ENCODE assay signal across 25 cellular contexts in the genomic region with DNA sequence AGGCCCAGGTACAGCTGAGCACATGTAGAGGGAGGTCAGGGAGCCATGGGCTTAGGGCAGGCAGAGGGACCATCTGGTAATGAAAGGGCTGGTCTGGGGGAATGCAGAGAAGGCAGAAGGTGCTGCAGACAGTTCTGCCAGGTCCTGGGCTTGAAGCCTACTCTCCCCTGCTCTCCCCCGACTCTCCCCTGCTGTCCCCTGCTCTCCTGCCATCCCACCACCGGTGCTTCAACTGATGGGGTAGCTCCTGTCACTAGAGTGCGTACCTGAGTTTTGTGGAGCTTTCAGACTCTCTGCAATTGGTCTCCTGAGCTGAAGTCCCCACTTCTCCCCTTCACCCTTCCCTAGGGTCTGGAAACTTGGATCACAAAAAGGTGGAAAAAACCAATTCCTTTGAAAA. TPM values are rescaled to one million over a fixed set of nuclear protein-coding genes. Genes with fewer than 3 reads are reported as not detected.
DNase-seq lines count a peak whose midpoint lies in the region; ATAC-seq, FAIRE-seq and TF ChIP-seq lines count a peak whose summit lies in the region.
"Had no signal": no experiment of that assay in that cellular context is flagged by ENCODE, and none has a peak within 500 bp of the region (broad histone marks: within the 10 kb centered on the region; RNA-seq: fewer than 3 reads in every experiment).

No MANE protein-coding gene starts in this region.

- H3K9me3 Mint-ChIP-seq in WTC11 (no peaks in the 10 kb centered on the region), neural progenitor cell (no peaks in the 10 kb centered on the region)
- no peaks in the 10 kb centered on the region for H3K9me3 Mint-ChIP-seq in CD8-positive, alpha-beta memory T cell
- H3K9me3 Mint-ChIP-seq: CD4-positive, alpha-beta memory T cell; CD4-positive, CD25-positive, alpha-beta regulatory T cell had no signal

- H3K4me3 ChIP-seq in HepG2 (replicated peaks in 1 of 3; ENCODE audit: insufficient read depth in 1 of 3, low read depth in 2 of 3, low read length in 3 of 3) (no peak overlapping the region), right lobe of liver (no peak overlapping the region), HCT116 (replicated peaks in 1 of 2; ENCODE audit: low read depth in 1 of 2, low read length in 2 of 2) (no peak overlapping the region), neural progenitor cell (no peak overlapping the region)
- H3K4me3 ChIP-seq in CD8-positive, alpha-beta memory T cell (ENCODE audit: low read length) = no peak overlapping the region
- H3K4me3 ChIP-seq: BLaER1 had no signal

- no peak for TF ChIP-seq RAD21 in HepG2 (CRISPR knock-in tag; IDR thresholded peaks at IDR 0.05)
- TF ChIP-seq RAD21 in HCT116 (IDR thresholded peaks at IDR 0.05; ENCODE audit: low read depth) = no peak

- POLR2A ChIA-PET in HepG2 (lab: Yijun Ruan, JAX) (no interaction called here), HCT116 (lab: Charles Lee) (no interaction called here), WTC11 (lab: Charles Lee) (no interaction called here), RWPE1 (lab: Yijun Ruan, JAX; ENCODE audit: low non-redundant PET) (no interaction called here)
- POLR2A ChIA-PET in CD8-positive, alpha-beta memory T cell (lab: Charles Lee) = no interaction called here

- H3K9me3 ChIP-seq in HepG2 (ENCODE audit: low read length) (no peaks in the 10 kb centered on the region), right lobe of liver (no peaks in the 10 kb centered on the region), HCT116 (ENCODE audit: control insufficient read depth in 1 of 2, insufficient read depth in 1 of 2, low read depth in 1 of 2, low read length in 2 of 2) (no peaks in the 10 kb centered on the region), neural progenitor cell (ENCODE audit: low read depth) (no peaks in the 10 kb centered on the region)
- no peaks in the 10 kb centered on the region for H3K9me3 ChIP-seq in CD8-positive, alpha-beta memory T cell (ENCODE audit: low read length)
- H3K9me3 ChIP-seq: BE2C, BLaER1, Caco-2 had no signal

- H2AFZ ChIP-seq in HepG2 (ENCODE audit: low read length) (no peak overlapping the region), HCT116 (ENCODE audit: low read depth, low read length, poor library complexity, severe bottlenecking) (no peak overlapping the region), neural progenitor cell (replicated peaks) (no peak overlapping the region)

- CTCF ChIA-PET in HepG2 (lab: Yijun Ruan, JAX; ENCODE audit: low intra/inter-chr PET ratio, low total read pairs) (no interaction called here), HCT116 (lab: Charles Lee) (no interaction called here), WTC11 (lab: Charles Lee) (interaction anchor here (1.0 to 1.5 kb wide), 5 partner anchors 8 to 140 kb away, joined by 3 to 16 read pairs (median 5); no protein-coding TSS in a partner anchor), RWPE1 (lab: Yijun Ruan, JAX) (interaction anchor here (0.6 to 0.7 kb wide), 2 partner anchors 40 to 537 kb away, joined by 3 to 4 read pairs; no protein-coding TSS in a partner anchor)
- CTCF ChIA-PET in CD8-positive, alpha-beta memory T cell (lab: Charles Lee) = no interaction called here

- in situ Hi-C loops in HepG2 (cut with HindIII; ENCODE audit: extremely low pct_ligation_motif_present, low pct_unique_long_range_greater_than_20kb) = no loop called here

- 16% methylated on average over 3 of the region's 3 CpGs for WGBS in HepG2 (ENCODE audit: low lambda C conversion rate)
- WGBS in right lobe of liver (ENCODE audit: insufficient coverage, low coverage, low lambda C conversion rate, missing lambda C conversion rate) = 17% methylated on average over 1 of the region's 3 CpGs

- H3K27ac ChIP-seq in HepG2 (ENCODE audit: extremely low read length, insufficient read depth, low read length) (no peak overlapping the region), right lobe of liver (no peak overlapping the region), HCT116 (ENCODE audit: low read depth, low read length) (no peak overlapping the region), neural progenitor cell (no peak overlapping the region), RWPE1 (no peak overlapping the region)
- H3K27ac ChIP-seq in CD8-positive, alpha-beta memory T cell (ENCODE audit: low read depth, low read length) = no peak overlapping the region
- H3K27ac ChIP-seq: 22Rv1, BLaER1 had no signal

- H3K36me3 Mint-ChIP-seq in WTC11 (no peaks in the 10 kb centered on the region), neural progenitor cell (no peaks in the 10 kb centered on the region)
- no peaks in the 10 kb centered on the region for H3K36me3 Mint-ChIP-seq in CD8-positive, alpha-beta memory T cell
- H3K36me3 Mint-ChIP-seq: CD14-positive monocyte; CD4-positive, alpha-beta memory T cell; CD4-positive, CD25-positive, alpha-beta regulatory T cell had no signal

- no peak for FAIRE-seq in HepG2 (lab: Jason Lieb, UNC)
- FAIRE-seq: D721Med, G401.6, GM12891, GM19239 had no signal

- H3K27me3 ChIP-seq in HepG2 (ENCODE audit: control insufficient read depth in 1 of 2, insufficient read depth in 2 of 2, low read length in 2 of 2) (peaks cover 0 to 2% of the 10 kb centered on the region in 2 experiments; a peak in 1 of 5 replicates), right lobe of liver (no peaks in the 10 kb centered on the region), HCT116 (ENCODE audit: insufficient read depth, low read length) (no peaks in the 10 kb centered on the region), neural progenitor cell (no peaks in the 10 kb centered on the region)
- peaks cover 5% of the 10 kb centered on the region for H3K27me3 ChIP-seq in CD8-positive, alpha-beta memory T cell (ENCODE audit: insufficient read depth, low read length, poor library complexity, severe bottlenecking)
- H3K27me3 ChIP-seq: BE2C, BLaER1 had no signal

- H3K79me2 ChIP-seq in HepG2 (ENCODE audit: insufficient read depth, low read length) (no peaks in the 10 kb centered on the region), HCT116 (ENCODE audit: insufficient read depth, low read length) (no peaks in the 10 kb centered on the region), neural progenitor cell (ENCODE audit: low read depth) (no peaks in the 10 kb centered on the region)

- no peak for TF ChIP-seq EP300 in HepG2 (IDR thresholded peaks at IDR 0.05; ENCODE audit: low read depth in 2 of 2, low read length in 2 of 2)
- no peak for TF ChIP-seq EP300 in HepG2 (CRISPR knock-in tag; IDR thresholded peaks at IDR 0.05; ENCODE audit: borderline replicate concordance)

- RAD21 ChIA-PET in HCT116 (lab: Charles Lee; ENCODE audit: low non-redundant PET in 1 of 2, low total read pairs in 2 of 2, uncharacterized antibody in 2 of 2, unreplicated experiment in 2 of 2) = no interaction called here

- DNase-seq in HepG2 (ENCODE audit: low spot score) (no peak), right lobe of liver (no peak), HCT116 (ENCODE audit: low read depth, low spot score) (no peak), WTC11 (ENCODE audit: low spot score) (no peak), neural progenitor cell (ENCODE audit: low spot score) (no peak), posterior cingulate gyrus (no peak), RWPE1 (ENCODE audit: low spot score) (no peak)
- DNase-seq in CD8-positive, alpha-beta memory T cell = no peak
- DNase-seq: ACHN; BE2C; C1 segment of cervical spinal cord; Caco-2; Calu3; CD4-positive, alpha-beta memory T cell; CD4-positive, CD25-positive, alpha-beta regulatory T cell; DMS79 treated with DMSO at 0.1 percent for 48 hours; GF-D8 had no signal

- H3K4me1 Mint-ChIP-seq in WTC11 = no peaks in the 10 kb centered on the region
- H3K4me1 Mint-ChIP-seq in neural progenitor cell = peaks cover 3% of the 10 kb centered on the region
- no peaks in the 10 kb centered on the region for H3K4me1 Mint-ChIP-seq in CD8-positive, alpha-beta memory T cell
- H3K4me1 Mint-ChIP-seq: CD4-positive, alpha-beta memory T cell; CD4-positive, CD25-positive, alpha-beta regulatory T cell had no signal

- no peak overlapping the region for H3K9ac ChIP-seq in HepG2 (ENCODE audit: insufficient read depth, low read depth, low read length)
- H3K9ac ChIP-seq in HCT116 (ENCODE audit: low read length) = no peak overlapping the region
- no peak overlapping the region for H3K9ac ChIP-seq in neural progenitor cell
- H3K9ac ChIP-seq: BLaER1 had no signal

- peak; percentile 27; the same call in 1 of the 2 replicates for TF ChIP-seq CTCF in HepG2 (CRISPR knock-in tag; IDR thresholded peaks at IDR 0.05)
- no peak for TF ChIP-seq CTCF in right lobe of liver (IDR thresholded peaks at IDR 0.05)
- TF ChIP-seq CTCF in HCT116 (IDR thresholded peaks at IDR 0.05 in 2 of 3, conservative IDR thresholded peaks at IDR 0.05 in 1 of 3; ENCODE audit: borderline replicate concordance in 1 of 3, insufficient read depth in 1 of 3, low read depth in 2 of 3, low read length in 2 of 3) = no peak
- TF ChIP-seq CTCF in WTC11 (IDR thresholded peaks at IDR 0.05) = no peak
- TF ChIP-seq CTCF in neural progenitor cell (IDR thresholded peaks at IDR 0.05) = no peak
- no peak for TF ChIP-seq CTCF in RWPE1 (conservative IDR thresholded peaks at IDR 0.05; ENCODE audit: low read depth)

- TF ChIP-seq POLR2A in HepG2 (IDR thresholded peaks at IDR 0.05; ENCODE audit: insufficient read depth in 1 of 2, low read depth in 2 of 2, low read length in 2 of 2) = no peak
- no peak for TF ChIP-seq POLR2A in right lobe of liver (IDR thresholded peaks at IDR 0.05)
- TF ChIP-seq POLR2A in HCT116 (IDR thresholded peaks at IDR 0.05; ENCODE audit: borderline replicate concordance, extremely low read depth, insufficient read depth, insufficient read length) = no peak

- H3K4me1 ChIP-seq in HepG2 (ENCODE audit: insufficient read depth, low read length) = no peaks in the 10 kb centered on the region
- H3K4me1 ChIP-seq in right lobe of liver = no peaks in the 10 kb centered on the region
- H3K4me1 ChIP-seq in HCT116 (ENCODE audit: control insufficient read depth in 1 of 2, insufficient read depth in 2 of 2, low read length in 2 of 2) = peaks cover 0 to 6% of the 10 kb centered on the region in 2 experiments; a peak in 2 of 4 replicates
- no peaks in the 10 kb centered on the region for H3K4me1 ChIP-seq in neural progenitor cell
- H3K4me1 ChIP-seq in CD8-positive, alpha-beta memory T cell (ENCODE audit: insufficient read depth, low read length) = no peaks in the 10 kb centered on the region
- H3K4me1 ChIP-seq: BE2C, Caco-2 had no signal

- BruUV-seq in HepG2 (replicated peaks; lab: Mats Ljungman, UMichigan) (no TSS peak), HCT116 (replicated peaks; lab: Mats Ljungman, UMichigan) (no TSS peak)

- H3K27me3 Mint-ChIP-seq in WTC11 (ENCODE audit: low read depth) (no peaks in the 10 kb centered on the region), neural progenitor cell (ENCODE audit: insufficient read depth, low read depth) (peaks cover 7% of the 10 kb centered on the region)
- peaks cover 3 to 12% of the 10 kb centered on the region in 2 donors for H3K27me3 Mint-ChIP-seq in CD8-positive, alpha-beta memory T cell

- H3K4me3 Mint-ChIP-seq in WTC11 = no peak overlapping the region
- H3K4me3 Mint-ChIP-seq in neural progenitor cell = no peak overlapping the region
- no peak overlapping the region for H3K4me3 Mint-ChIP-seq in CD8-positive, alpha-beta memory T cell
- H3K4me3 Mint-ChIP-seq: CD14-positive monocyte; CD4-positive, alpha-beta memory T cell; CD4-positive, CD25-positive, alpha-beta regulatory T cell had no signal

- intact Hi-C loops in HepG2 (cut with micrococcal nuclease; ENCODE audit: unreplicated experiment) = no loop called here
- intact Hi-C loops in right lobe of liver (cut with DNase I) = no loop called here
- intact Hi-C loops in HCT116 (cut with micrococcal nuclease) = no loop called here
- intact Hi-C loops in posterior cingulate gyrus (cut with DNase I) = no loop called here

- H3K4me2 ChIP-seq in HepG2 (ENCODE audit: low read depth, low read length) (no peak overlapping the region), HCT116 (ENCODE audit: low read length) (no peak overlapping the region), neural progenitor cell (no peak overlapping the region)
- H3K4me2 ChIP-seq: BLaER1 had no signal

- ATAC-seq in HepG2 (peak; percentile 57), right lobe of liver (no peak), HCT116 (peak; percentile 38), WTC11 (peak; percentile 48)

- no peaks in the 10 kb centered on the region for H3F3A ChIP-seq in neural progenitor cell (ENCODE audit: low read depth)

- no peak overlapping the region for H3K27ac Mint-ChIP-seq in WTC11
- peak overlapping the region; percentile 53 for H3K27ac Mint-ChIP-seq in neural progenitor cell
- H3K27ac Mint-ChIP-seq in CD8-positive, alpha-beta memory T cell = no peak overlapping the region
- H3K27ac Mint-ChIP-seq: CD14-positive monocyte; CD4-positive, CD25-positive, alpha-beta regulatory T cell had no signal

- no peaks in the 10 kb centered on the region for H4K20me1 ChIP-seq in HepG2 (ENCODE audit: insufficient read depth, low read length)
- no peaks in the 10 kb centered on the region for H4K20me1 ChIP-seq in HCT116 (ENCODE audit: insufficient read depth)
- H4K20me1 ChIP-seq in neural progenitor cell (ENCODE audit: low read depth) = no peaks in the 10 kb centered on the region
- H4K20me1 ChIP-seq: BLaER1 had no signal

- no peaks in the 10 kb centered on the region for H3K9me2 ChIP-seq in HCT116 (ENCODE audit: insufficient read depth)

- no peaks in the 10 kb centered on the region for H3K36me3 ChIP-seq in HepG2 (replicated peaks in 1 of 2; ENCODE audit: control insufficient read depth in 1 of 2, insufficient read depth in 2 of 2, low read length in 2 of 2)
- no peaks in the 10 kb centered on the region for H3K36me3 ChIP-seq in right lobe of liver
- no peaks in the 10 kb centered on the region for H3K36me3 ChIP-seq in HCT116 (ENCODE audit: control insufficient read depth in 1 of 2, insufficient read depth in 2 of 2, low read length in 2 of 2)
- no peaks in the 10 kb centered on the region for H3K36me3 ChIP-seq in neural progenitor cell
- no peaks in the 10 kb centered on the region for H3K36me3 ChIP-seq in CD8-positive, alpha-beta memory T cell (ENCODE audit: insufficient read depth, low read length)
- H3K36me3 ChIP-seq: BE2C, BLaER1 had no signal

RNA-seq across cellular contexts. Expression of gene PHOSPHO1, which starts 37.3 kb away (rescaled TPM):
- total RNA-seq in HepG2 (2016; rRNA removed; fragmentation: Illumina TruSeq; extraction: Trizol) (not detected in 2 replicates), right lobe of liver (under 1 TPM in 4 of 6 experiments, not detected in 2; 0.16 to 0.71 (median 0.41) TPM), HCT116 (2021; ENCODE audit: unreplicated experiment) (3.0 TPM), WTC11 (2021) (0.81 to 1.1 TPM (median 0.85 TPM) in 3 replicates), neural progenitor cell (ENCODE audit: low replicate concordance) (0.06 TPM in 1 of 2 replicates, not detected in the other)
- total RNA-seq in HepG2 (2016; cell fraction: cytosol; rRNA removed; fragmentation: Illumina TruSeq; extraction: Trizol; ENCODE audit: low read depth) = not detected in 2 replicates
- not detected in 2 replicates for total RNA-seq in HepG2 (2016; cell fraction: insoluble cytoplasmic fraction; rRNA removed; fragmentation: Illumina TruSeq; extraction: Trizol)
- total RNA-seq in HepG2 (2016; cell fraction: membrane; rRNA removed; fragmentation: Illumina TruSeq; extraction: Trizol) = not detected in 2 replicates
- total RNA-seq in HepG2 (2016; cell fraction: nucleus; rRNA removed; fragmentation: Illumina TruSeq; extraction: Trizol) = not detected in 2 replicates
- polyA plus RNA-seq in HepG2 (2011; rRNA removed) = not detected in 2 replicates
- not detected in 2 replicates for polyA plus RNA-seq in HepG2 (2011; cell fraction: cytosol; rRNA removed)
- polyA plus RNA-seq in HepG2 (2011; cell fraction: nucleus; rRNA removed) = not detected in 2 replicates
- not detected in 2 replicates for polyA plus RNA-seq in HepG2 (2012)
- polyA plus RNA-seq in HepG2 (2016; cell fraction: cytosol; fragmentation: Illumina TruSeq; extraction: Trizol; ENCODE audit: low read depth) = not detected in 2 replicates
- polyA plus RNA-seq in HepG2 (2016; cell fraction: insoluble cytoplasmic fraction; fragmentation: Illumina TruSeq; extraction: Trizol; ENCODE audit: low read depth) = not detected in 2 replicates
- 0.16 TPM in 1 of 2 replicates, not detected in the other for polyA plus RNA-seq in HepG2 (2016; cell fraction: membrane; fragmentation: Illumina TruSeq; extraction: Trizol; ENCODE audit: low read depth)
- not detected in 2 replicates for polyA plus RNA-seq in HepG2 (2016; cell fraction: nucleus; fragmentation: Illumina TruSeq; extraction: Trizol; ENCODE audit: insufficient read depth, low read depth)
- polyA minus RNA-seq in HepG2 (2011; rRNA and poly(A)+ RNA removed; ENCODE audit: low replicate concordance) = 0.72 TPM in 1 of 2 replicates, not detected in the other
- polyA minus RNA-seq in HepG2 (2011; cell fraction: cytosol; rRNA and poly(A)+ RNA removed) = not detected in 2 replicates
- polyA minus RNA-seq in HepG2 (2011; cell fraction: nucleus; rRNA and poly(A)+ RNA removed) = not detected in 2 replicates
- 1.4 and 2.0 TPM in 2 replicates for polyA plus RNA-seq in HCT116 (2012)
- not detected for total RNA-seq in CD8-positive, alpha-beta memory T cell
- polyA plus RNA-seq in CD8-positive, alpha-beta memory T cell = 0.91 TPM
- total RNA-seq: Calu3; CD4-positive, alpha-beta memory T cell; CD4-positive, CD25-positive, alpha-beta regulatory T cell had no signal

RNA-seq across cellular contexts. Expression of gene ABI3, which starts 57.4 kb away (rescaled TPM):
- not detected in 2 replicates for total RNA-seq in HepG2 (2016; rRNA removed; fragmentation: Illumina TruSeq; extraction: Trizol)
- not detected in 2 replicates for total RNA-seq in HepG2 (2016; cell fraction: cytosol; rRNA removed; fragmentation: Illumina TruSeq; extraction: Trizol; ENCODE audit: low read depth)
- not detected in 2 replicates for total RNA-seq in HepG2 (2016; cell fraction: insoluble cytoplasmic fraction; rRNA removed; fragmentation: Illumina TruSeq; extraction: Trizol)
- not detected in 2 replicates for total RNA-seq in HepG2 (2016; cell fraction: membrane; rRNA removed; fragmentation: Illumina TruSeq; extraction: Trizol)
- total RNA-seq in HepG2 (2016; cell fraction: nucleus; rRNA removed; fragmentation: Illumina TruSeq; extraction: Trizol) = not detected in 2 replicates
- not detected in 2 replicates for polyA plus RNA-seq in HepG2 (2011; rRNA removed)
- 0.04 TPM in 1 of 2 replicates, not detected in the other for polyA plus RNA-seq in HepG2 (2011; cell fraction: cytosol; rRNA removed)
- not detected in 2 replicates for polyA plus RNA-seq in HepG2 (2011; cell fraction: nucleus; rRNA removed)
- polyA plus RNA-seq in HepG2 (2012) = not detected in 2 replicates
- polyA plus RNA-seq in HepG2 (2016; cell fraction: cytosol; fragmentation: Illumina TruSeq; extraction: Trizol; ENCODE audit: low read depth) = not detected in 2 replicates
- polyA plus RNA-seq in HepG2 (2016; cell fraction: insoluble cytoplasmic fraction; fragmentation: Illumina TruSeq; extraction: Trizol; ENCODE audit: low read depth) = not detected in 2 replicates
- polyA plus RNA-seq in HepG2 (2016; cell fraction: membrane; fragmentation: Illumina TruSeq; extraction: Trizol; ENCODE audit: low read depth) = not detected in 2 replicates
- polyA plus RNA-seq in HepG2 (2016; cell fraction: nucleus; fragmentation: Illumina TruSeq; extraction: Trizol; ENCODE audit: insufficient read depth, low read depth) = not detected in 2 replicates
- polyA minus RNA-seq in HepG2 (2011; rRNA and poly(A)+ RNA removed; ENCODE audit: low replicate concordance) = not detected in 2 replicates
- polyA minus RNA-seq in HepG2 (2011; cell fraction: cytosol; rRNA and poly(A)+ RNA removed) = not detected in 2 replicates
- polyA minus RNA-seq in HepG2 (2011; cell fraction: nucleus; rRNA and poly(A)+ RNA removed) = not detected in 2 replicates
- 1 to 10 TPM; 3.0 to 9.7 (median 3.8) TPM for total RNA-seq in right lobe of liver
- total RNA-seq in HCT116 (2021; ENCODE audit: unreplicated experiment) = 0.12 TPM
- polyA plus RNA-seq in HCT116 (2012) = 0.05 and 0.11 TPM in 2 replicates
- total RNA-seq in WTC11 (2021) = 1.2 to 1.6 TPM (median 1.5 TPM) in 3 replicates
- total RNA-seq in neural progenitor cell (ENCODE audit: low replicate concordance) = not detected in 2 replicates
- 10 to 100 TPM; 46.4 to 48.5 TPM for total RNA-seq in CD8-positive, alpha-beta memory T cell
- polyA plus RNA-seq in CD8-positive, alpha-beta memory T cell = 95.4 TPM
- total RNA-seq: Caco-2, Calu3 had no signal

RNA-seq across cellular contexts. Expression of gene GNGT2, which starts 57.5 kb away (rescaled TPM):
- total RNA-seq in HepG2 (2016; rRNA removed; fragmentation: Illumina TruSeq; extraction: Trizol) (not detected in 2 replicates), right lobe of liver (1 to 10 TPM in 4 of 6 experiments, under 1 TPM in 2; 0.61 to 1.6 (median 1.2) TPM), HCT116 (2021; ENCODE audit: unreplicated experiment) (not detected), WTC11 (2021) (0.34 to 0.70 TPM (median 0.50 TPM) in 3 replicates), neural progenitor cell (ENCODE audit: low replicate concordance) (not detected in 2 replicates)
- not detected in 2 replicates for total RNA-seq in HepG2 (2016; cell fraction: cytosol; rRNA removed; fragmentation: Illumina TruSeq; extraction: Trizol; ENCODE audit: low read depth)
- total RNA-seq in HepG2 (2016; cell fraction: insoluble cytoplasmic fraction; rRNA removed; fragmentation: Illumina TruSeq; extraction: Trizol) = not detected in 2 replicates
- total RNA-seq in HepG2 (2016; cell fraction: membrane; rRNA removed; fragmentation: Illumina TruSeq; extraction: Trizol) = not detected in 2 replicates
- total RNA-seq in HepG2 (2016; cell fraction: nucleus; rRNA removed; fragmentation: Illumina TruSeq; extraction: Trizol) = not detected in 2 replicates
- polyA plus RNA-seq in HepG2 (2011; rRNA removed) = not detected in 2 replicates
- polyA plus RNA-seq in HepG2 (2011; cell fraction: cytosol; rRNA removed) = not detected in 2 replicates
- not detected in 2 replicates for polyA plus RNA-seq in HepG2 (2011; cell fraction: nucleus; rRNA removed)
- not detected in 2 replicates for polyA plus RNA-seq in HepG2 (2012)
- not detected in 2 replicates for polyA plus RNA-seq in HepG2 (2016; cell fraction: cytosol; fragmentation: Illumina TruSeq; extraction: Trizol; ENCODE audit: low read depth)
- polyA plus RNA-seq in HepG2 (2016; cell fraction: insoluble cytoplasmic fraction; fragmentation: Illumina TruSeq; extraction: Trizol; ENCODE audit: low read depth) = not detected in 2 replicates
- polyA plus RNA-seq in HepG2 (2016; cell fraction: membrane; fragmentation: Illumina TruSeq; extraction: Trizol; ENCODE audit: low read depth) = not detected in 2 replicates
- polyA plus RNA-seq in HepG2 (2016; cell fraction: nucleus; fragmentation: Illumina TruSeq; extraction: Trizol; ENCODE audit: insufficient read depth, low read depth) = not detected in 2 replicates
- polyA minus RNA-seq in HepG2 (2011; rRNA and poly(A)+ RNA removed; ENCODE audit: low replicate concordance) = not detected in 2 replicates
- not detected in 2 replicates for polyA minus RNA-seq in HepG2 (2011; cell fraction: cytosol; rRNA and poly(A)+ RNA removed)
- polyA minus RNA-seq in HepG2 (2011; cell fraction: nucleus; rRNA and poly(A)+ RNA removed) = not detected in 2 replicates
- polyA plus RNA-seq in HCT116 (2012) = not detected in 2 replicates
- 10 to 100 TPM; 24.0 to 26.5 TPM for total RNA-seq in CD8-positive, alpha-beta memory T cell
- 33.6 TPM for polyA plus RNA-seq in CD8-positive, alpha-beta memory T cell
- total RNA-seq: A172, Caco-2, Calu3 had no signal

Comparison
In these comparisons a context has a peak if more than half of its experiments do, and no peak if none do; other contexts are left out.
1. ATAC-seq: peak in HepG2 (single experiment), HCT116 (single experiment) and WTC11 (single experiment); none in right lobe of liver (0 of 4).
2. RNA of gene ABI3, which starts 57.4 kb away (total RNA-seq): 46.4 to 48.5 TPM in CD8-positive, alpha-beta memory T cell; 3.0 to 9.7 TPM in right lobe of liver, 1.2 to 1.6 TPM in WTC11, 0.12 TPM in HCT116 (single experiment), not detected in HepG2 and not detected in neural progenitor cell; every median in the first group is over 4 times any median in the second.
3. RNA of gene GNGT2, which starts 57.5 kb away (total RNA-seq): 24.0 to 26.5 TPM in CD8-positive, alpha-beta memory T cell; 0.61 to 1.6 TPM in right lobe of liver, 0.34 to 0.70 TPM in WTC11, not detected in HCT116 (single experiment), not detected in HepG2 and not detected in neural progenitor cell; every median in the first group is over 4 times any median in the second.
4. CTCF ChIA-PET loops: an anchor here in WTC11 (1.0 to 1.5 kb wide) and RWPE1 (0.6 to 0.7 kb wide); none called in HepG2, HCT116 and CD8-positive, alpha-beta memory T cell.
5. Of the 50 proteins assayed by ChIP-seq in both HepG2 and WTC11: peak only in HepG2: CTCF; only in WTC11: none; in both: none; in neither: 49.